9 cellular contexts compared by ENCODE assay signal in genomic region chr12:107992870-107993451, GRCh38.
DNase-seq lines count a peak whose midpoint lies in the region; ATAC-seq, FAIRE-seq and TF ChIP-seq lines count a peak whose summit lies in the region.
"Had no signal": no experiment of that assay in that cellular context is flagged by ENCODE, and none has a peak within 500 bp of the region (broad histone marks: within the 10 kb centered on the region; RNA-seq: fewer than 3 reads in every experiment).

No MANE protein-coding gene starts in this region.

- CTCF ChIA-PET in activated CD4-positive, alpha-beta memory T cell treated with anti-CD3 and anti-CD28 coated beads for 36 hours (lab: Charles Lee), result interaction anchor here (1.0 to 5.9 kb wide), 8 partner anchors 16 to 625 kb away, joined by 3 to 35 read pairs (median 3); no protein-coding TSS in a partner anchor
- CTCF ChIA-PET in activated CD4-positive, alpha-beta memory T cell treated with anti-CD3 and anti-CD28 coated beads, Interleukin-2, amount 10 ng/mL, durations not matched to agents 7 days and 5 days (lab: Charles Lee), result interaction anchor here (0.6 to 3.3 kb wide), 4 partner anchors 14 to 1068 kb away, joined by 4 to 11 read pairs (median 8); no protein-coding TSS in a partner anchor

- no peak overlapping the region for H3K4me3 Mint-ChIP-seq in activated CD4-positive, alpha-beta memory T cell treated with anti-CD3 and anti-CD28 coated beads for 36 hours
- H3K4me3 Mint-ChIP-seq in activated CD4-positive, alpha-beta memory T cell treated with anti-CD3 and anti-CD28 coated beads, Interleukin-2, amount 10 ng/mL, durations not matched to agents 7 days and 5 days, result no peak overlapping the region
- H3K4me3 Mint-ChIP-seq: activated naive CD4-positive, alpha-beta T cell treated with anti-CD3 and anti-CD28 coated beads, Interleukin-2, amount 50 U/mL, for 24 hours had no signal

- H3K27ac Mint-ChIP-seq in activated CD4-positive, alpha-beta memory T cell treated with anti-CD3 and anti-CD28 coated beads for 36 hours, result no peak overlapping the region
- H3K27ac Mint-ChIP-seq in activated CD4-positive, alpha-beta memory T cell treated with anti-CD3 and anti-CD28 coated beads, Interleukin-2, amount 10 ng/mL, durations not matched to agents 7 days and 5 days, result no peak overlapping the region
- H3K27ac Mint-ChIP-seq: activated naive CD4-positive, alpha-beta T cell treated with anti-CD3 and anti-CD28 coated beads, Interleukin-2, amount 50 U/mL, for 24 hours had no signal

- no peak overlapping the region for H2AFZ ChIP-seq in KMS-11 (ENCODE audit: low read depth)

- H3K9ac ChIP-seq in KMS-11, result no peak overlapping the region

- no peak for FAIRE-seq in frontal cortex (lab: Jason Lieb, UNC)

- H3K9me3 Mint-ChIP-seq in activated CD4-positive, alpha-beta memory T cell treated with anti-CD3 and anti-CD28 coated beads for 36 hours, result no peaks in the 10 kb centered on the region
- H3K9me3 Mint-ChIP-seq in activated CD4-positive, alpha-beta memory T cell treated with anti-CD3 and anti-CD28 coated beads, Interleukin-2, amount 10 ng/mL, durations not matched to agents 7 days and 5 days, result no peaks in the 10 kb centered on the region

- no peaks in the 10 kb centered on the region for H3K4me1 Mint-ChIP-seq in activated CD4-positive, alpha-beta memory T cell treated with anti-CD3 and anti-CD28 coated beads for 36 hours (ENCODE audit: low read depth)
- no peaks in the 10 kb centered on the region for H3K4me1 Mint-ChIP-seq in activated CD4-positive, alpha-beta memory T cell treated with anti-CD3 and anti-CD28 coated beads, Interleukin-2, amount 10 ng/mL, durations not matched to agents 7 days and 5 days
- H3K4me1 Mint-ChIP-seq: activated naive CD4-positive, alpha-beta T cell treated with anti-CD3 and anti-CD28 coated beads, Interleukin-2, amount 50 U/mL, for 24 hours had no signal

- H3K27me3 Mint-ChIP-seq in activated CD4-positive, alpha-beta memory T cell treated with anti-CD3 and anti-CD28 coated beads for 36 hours, result peaks cover 11% of the 10 kb centered on the region
- H3K27me3 Mint-ChIP-seq in activated CD4-positive, alpha-beta memory T cell treated with anti-CD3 and anti-CD28 coated beads, Interleukin-2, amount 10 ng/mL, durations not matched to agents 7 days and 5 days, result peaks cover 19% of the 10 kb centered on the region

- no peak overlapping the region for H3K4me2 ChIP-seq in KMS-11

- H3K79me2 ChIP-seq in KMS-11 (ENCODE audit: insufficient read depth, low read depth), result no peaks in the 10 kb centered on the region

- H3K27me3 ChIP-seq in KMS-11 (ENCODE audit: insufficient read depth, low read depth), result no peaks in the 10 kb centered on the region

- no peaks in the 10 kb centered on the region for H4K20me1 ChIP-seq in KMS-11 (ENCODE audit: insufficient read depth)

- ATAC-seq in HG03342 (IDR thresholded peaks at IDR 0.05; ENCODE audit: unreplicated experiment), result no peak

- TF ChIP-seq CTCF in KMS-11 (conservative IDR thresholded peaks at IDR 0.05; ENCODE audit: low read depth, low read length) (0 out of 2 replicates have a peak, but pooled peaks have one; percentile 37), fibroblast of the aortic adventitia (IDR thresholded peaks at IDR 0.05; ENCODE audit: insufficient read depth, low read length) (peak; percentile 41)

- peak; percentile 8 for DNase-seq in activated CD4-positive, alpha-beta memory T cell treated with anti-CD3 and anti-CD28 coated beads for 36 hours
- DNase-seq in activated CD4-positive, alpha-beta memory T cell treated with anti-CD3 and anti-CD28 coated beads, Interleukin-2, amount 10 ng/mL, durations not matched to agents 7 days and 5 days, result no peak
- DNase-seq in RPMI7951 (ENCODE audit: low read depth), result peak; percentile 48
- peak; percentile 12 for DNase-seq in fibroblast of the aortic adventitia (ENCODE audit: low read depth)
- DNase-seq in stromal cell of bone marrow (ENCODE audit: low read depth), result peak; percentile 6
- DNase-seq in frontal cortex (ENCODE audit: low spot score in 2 of 2), result no peak

- POLR2A ChIA-PET in activated CD4-positive, alpha-beta memory T cell treated with anti-CD3 and anti-CD28 coated beads for 36 hours (lab: Charles Lee), result no interaction called here
- POLR2A ChIA-PET in activated CD4-positive, alpha-beta memory T cell treated with anti-CD3 and anti-CD28 coated beads, Interleukin-2, amount 10 ng/mL, durations not matched to agents 7 days and 5 days (lab: Charles Lee), result no interaction called here

- H3K36me3 ChIP-seq in KMS-11 (ENCODE audit: insufficient read depth), result no peaks in the 10 kb centered on the region

- H3K36me3 Mint-ChIP-seq in activated CD4-positive, alpha-beta memory T cell treated with anti-CD3 and anti-CD28 coated beads for 36 hours, result no peaks in the 10 kb centered on the region
- no peaks in the 10 kb centered on the region for H3K36me3 Mint-ChIP-seq in activated CD4-positive, alpha-beta memory T cell treated with anti-CD3 and anti-CD28 coated beads, Interleukin-2, amount 10 ng/mL, durations not matched to agents 7 days and 5 days (ENCODE audit: low read depth)
- H3K36me3 Mint-ChIP-seq: activated naive CD4-positive, alpha-beta T cell treated with anti-CD3 and anti-CD28 coated beads, Interleukin-2, amount 50 U/mL, for 24 hours had no signal

- H3K4me1 ChIP-seq in KMS-11 (ENCODE audit: low read depth, poor library complexity, severe bottlenecking), result no peaks in the 10 kb centered on the region

- H3K4me3 ChIP-seq in KMS-11 (IDR thresholded peaks at IDR 0.05; ENCODE audit: insufficient read depth, low read depth, low read length) (no peak overlapping the region), fibroblast of the aortic adventitia (ENCODE audit: low read depth, low read length) (no peak overlapping the region)

- intact Hi-C loops in activated CD4-positive, alpha-beta memory T cell treated with anti-CD3 and anti-CD28 coated beads for 36 hours (cut with micrococcal nuclease), result loop anchor here (5.0 to 10.0 kb wide), 2 partner anchors 202 to 464 kb away; no protein-coding TSS in a partner anchor

- H3K27ac ChIP-seq in KMS-11, result no peak overlapping the region

Comparison
In these comparisons a context has a peak if more than half of its experiments do, and no peak if none do; other contexts are left out.
1. DNase-seq: peak in activated CD4-positive, alpha-beta memory T cell treated with anti-CD3 and anti-CD28 coated beads for 36 hours (single experiment), RPMI7951 (single experiment), fibroblast of the aortic adventitia (single experiment) and stromal cell of bone marrow (single experiment); none in activated CD4-positive, alpha-beta memory T cell treated with anti-CD3 and anti-CD28 coated beads, Interleukin-2, amount 10 ng/mL, durations not matched to agents 7 days and 5 days (single experiment) and frontal cortex (0 of 2).